ENCODE assay signal across 1 cellular context in genomic region chr12:50764861-50765324, GRCh38.
TF ChIP-seq lines count a peak whose summit lies in the region.

No MANE protein-coding gene starts in this region.

TF ChIP-seq in HepG2, 621 proteins besides CTCF, POLR2A, EP300 and RAD21 (continued from another document and continues in another):
- TF ChIP-seq TFE3 (CRISPR knock-in tag; IDR thresholded peaks at IDR 0.05), result no peak
- no peak for TF ChIP-seq ZNF33B (CRISPR knock-in tag; IDR thresholded peaks at IDR 0.05)
- TF ChIP-seq NFIC (IDR thresholded peaks at IDR 0.05; ENCODE audit: low read length), result 0 out of 2 replicates have a peak, but pooled peaks have one; percentile 34
- TF ChIP-seq MIXL1 (CRISPR knock-in tag; IDR thresholded peaks at IDR 0.05), result no peak
- peak; percentile 88; the same call in 1 of the 2 replicates for TF ChIP-seq NCOR1 (IDR thresholded peaks at IDR 0.05; ENCODE audit: borderline replicate concordance, low read length)
- peak; percentile 19; the same call in 1 of the 2 replicates for TF ChIP-seq FOSL2 (CRISPR knock-in tag; IDR thresholded peaks at IDR 0.05)
- TF ChIP-seq FOXK1 (CRISPR knock-in tag; IDR thresholded peaks at IDR 0.05; ENCODE audit: borderline replicate concordance, low read depth), result no peak
- TF ChIP-seq HES4 (CRISPR knock-in tag; IDR thresholded peaks at IDR 0.05; ENCODE audit: borderline replicate concordance), result no peak
- TF ChIP-seq GATA4 (IDR thresholded peaks at IDR 0.05; ENCODE audit: borderline replicate concordance, low read depth), result no peak
- TF ChIP-seq POLR2G (IDR thresholded peaks at IDR 0.05; ENCODE audit: low read depth, low read length), result 0 out of 2 replicates have a peak, but pooled peaks have one; percentile 8
- no peak for TF ChIP-seq ZNF10 (CRISPR knock-in tag; IDR thresholded peaks at IDR 0.05; ENCODE audit: borderline replicate concordance, low read depth)
- 0 out of 2 replicates have a peak, but pooled peaks have one; percentile 32 for TF ChIP-seq ZBTB3 (CRISPR knock-in tag; IDR thresholded peaks at IDR 0.05; ENCODE audit: borderline replicate concordance, low read depth)
- no peak for TF ChIP-seq SALL2 (CRISPR knock-in tag; IDR thresholded peaks at IDR 0.05)
- TF ChIP-seq KDM5A (IDR thresholded peaks at IDR 0.05; ENCODE audit: borderline replicate concordance, low read length), result peak; percentile 7; the same call in 1 of the 2 replicates
- TF ChIP-seq ZNF652 (CRISPR knock-in tag; IDR thresholded peaks at IDR 0.05; ENCODE audit: borderline replicate concordance, low read depth), result no peak
- TF ChIP-seq CBX5 (CRISPR knock-in tag; IDR thresholded peaks at IDR 0.05; ENCODE audit: borderline replicate concordance), result peak; percentile 17; the same call in 1 of the 2 replicates
- TF ChIP-seq ZNF670 (CRISPR knock-in tag; IDR thresholded peaks at IDR 0.05; ENCODE audit: borderline replicate concordance), result no peak
- TF ChIP-seq HHEX (CRISPR knock-in tag; IDR thresholded peaks at IDR 0.05), result no peak
- peak; percentile 58 for TF ChIP-seq SAP130 (CRISPR knock-in tag; IDR thresholded peaks at IDR 0.05; ENCODE audit: low read depth)
- no peak for TF ChIP-seq SOX6 (IDR thresholded peaks at IDR 0.05)
- TF ChIP-seq SOX6 (CRISPR knock-in tag; IDR thresholded peaks at IDR 0.05), result 0 out of 2 replicates have a peak, but pooled peaks have one; percentile 13
- TF ChIP-seq ZNF335 (CRISPR knock-in tag; IDR thresholded peaks at IDR 0.05), result 0 out of 2 replicates have a peak, but pooled peaks have one; percentile 11
- TF ChIP-seq SRF (IDR thresholded peaks at IDR 0.05; ENCODE audit: low read depth, low read length), result no peak
- TF ChIP-seq, protein P1, sequence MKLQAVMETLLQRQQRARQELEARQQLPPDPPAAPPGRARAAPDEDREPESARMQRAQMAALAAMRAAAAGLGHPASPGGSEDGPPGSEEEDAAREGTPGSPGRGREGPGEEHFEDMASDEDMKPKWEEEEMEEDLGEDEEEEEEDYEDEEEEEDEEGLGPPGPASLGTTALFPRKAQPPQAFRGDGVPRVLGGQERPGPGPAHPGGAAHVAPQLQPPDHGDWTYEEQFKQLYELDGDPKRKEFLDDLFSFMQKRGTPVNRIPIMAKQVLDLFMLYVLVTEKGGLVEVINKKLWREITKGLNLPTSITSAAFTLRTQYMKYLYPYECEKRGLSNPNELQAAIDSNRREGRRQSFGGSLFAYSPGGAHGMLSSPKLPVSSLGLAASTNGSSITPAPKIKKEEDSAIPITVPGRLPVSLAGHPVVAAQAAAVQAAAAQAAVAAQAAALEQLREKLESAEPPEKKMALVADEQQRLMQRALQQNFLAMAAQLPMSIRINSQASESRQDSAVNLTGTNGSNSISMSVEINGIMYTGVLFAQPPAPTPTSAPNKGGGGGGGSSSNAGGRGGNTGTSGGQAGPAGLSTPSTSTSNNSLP (IDR thresholded peaks at IDR 0.05; ENCODE audit: low read depth, low read length), result no peak; the same call in 1 of the 2 replicates
- peak; percentile 75 for TF ChIP-seq TCF7 (IDR thresholded peaks at IDR 0.05; ENCODE audit: low read depth)
- TF ChIP-seq, protein P2, sequence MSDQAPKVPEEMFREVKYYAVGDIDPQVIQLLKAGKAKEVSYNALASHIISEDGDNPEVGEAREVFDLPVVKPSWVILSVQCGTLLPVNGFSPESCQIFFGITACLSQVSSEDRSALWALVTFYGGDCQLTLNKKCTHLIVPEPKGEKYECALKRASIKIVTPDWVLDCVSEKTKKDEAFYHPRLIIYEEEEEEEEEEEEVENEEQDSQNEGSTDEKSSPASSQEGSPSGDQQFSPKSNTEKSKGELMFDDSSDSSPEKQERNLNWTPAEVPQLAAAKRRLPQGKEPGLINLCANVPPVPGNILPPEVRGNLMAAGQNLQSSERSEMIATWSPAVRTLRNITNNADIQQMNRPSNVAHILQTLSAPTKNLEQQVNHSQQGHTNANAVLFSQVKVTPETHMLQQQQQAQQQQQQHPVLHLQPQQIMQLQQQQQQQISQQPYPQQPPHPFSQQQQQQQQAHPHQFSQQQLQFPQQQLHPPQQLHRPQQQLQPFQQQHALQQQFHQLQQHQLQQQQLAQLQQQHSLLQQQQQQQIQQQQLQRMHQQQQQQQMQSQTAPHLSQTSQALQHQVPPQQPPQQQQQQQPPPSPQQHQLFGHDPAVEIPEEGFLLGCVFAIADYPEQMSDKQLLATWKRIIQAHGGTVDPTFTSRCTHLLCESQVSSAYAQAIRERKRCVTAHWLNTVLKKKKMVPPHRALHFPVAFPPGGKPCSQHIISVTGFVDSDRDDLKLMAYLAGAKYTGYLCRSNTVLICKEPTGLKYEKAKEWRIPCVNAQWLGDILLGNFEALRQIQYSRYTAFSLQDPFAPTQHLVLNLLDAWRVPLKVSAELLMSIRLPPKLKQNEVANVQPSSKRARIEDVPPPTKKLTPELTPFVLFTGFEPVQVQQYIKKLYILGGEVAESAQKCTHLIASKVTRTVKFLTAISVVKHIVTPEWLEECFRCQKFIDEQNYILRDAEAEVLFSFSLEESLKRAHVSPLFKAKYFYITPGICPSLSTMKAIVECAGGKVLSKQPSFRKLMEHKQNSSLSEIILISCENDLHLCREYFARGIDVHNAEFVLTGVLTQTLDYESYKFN (CRISPR knock-in tag; conservative IDR thresholded peaks at IDR 0.05), result 0 out of 2 replicates have a peak, but pooled peaks have one; percentile 19
- no peak for TF ChIP-seq SYNCRIP (IDR thresholded peaks at IDR 0.05; ENCODE audit: insufficient read depth, low read depth, low read length)
- no peak for TF ChIP-seq FOSL1 (CRISPR knock-in tag; IDR thresholded peaks at IDR 0.05; ENCODE audit: borderline replicate concordance)
- TF ChIP-seq ZNF501 (CRISPR knock-in tag; IDR thresholded peaks at IDR 0.05), result 0 out of 2 replicates have a peak, but pooled peaks have one; percentile 18
- no peak for TF ChIP-seq SALL1 (CRISPR knock-in tag; IDR thresholded peaks at IDR 0.05)
- TF ChIP-seq NFE2L2 (IDR thresholded peaks at IDR 0.05; ENCODE audit: low read length), result no peak
- no peak for TF ChIP-seq ARNTL (CRISPR knock-in tag; IDR thresholded peaks at IDR 0.05)
- TF ChIP-seq, protein P3, sequence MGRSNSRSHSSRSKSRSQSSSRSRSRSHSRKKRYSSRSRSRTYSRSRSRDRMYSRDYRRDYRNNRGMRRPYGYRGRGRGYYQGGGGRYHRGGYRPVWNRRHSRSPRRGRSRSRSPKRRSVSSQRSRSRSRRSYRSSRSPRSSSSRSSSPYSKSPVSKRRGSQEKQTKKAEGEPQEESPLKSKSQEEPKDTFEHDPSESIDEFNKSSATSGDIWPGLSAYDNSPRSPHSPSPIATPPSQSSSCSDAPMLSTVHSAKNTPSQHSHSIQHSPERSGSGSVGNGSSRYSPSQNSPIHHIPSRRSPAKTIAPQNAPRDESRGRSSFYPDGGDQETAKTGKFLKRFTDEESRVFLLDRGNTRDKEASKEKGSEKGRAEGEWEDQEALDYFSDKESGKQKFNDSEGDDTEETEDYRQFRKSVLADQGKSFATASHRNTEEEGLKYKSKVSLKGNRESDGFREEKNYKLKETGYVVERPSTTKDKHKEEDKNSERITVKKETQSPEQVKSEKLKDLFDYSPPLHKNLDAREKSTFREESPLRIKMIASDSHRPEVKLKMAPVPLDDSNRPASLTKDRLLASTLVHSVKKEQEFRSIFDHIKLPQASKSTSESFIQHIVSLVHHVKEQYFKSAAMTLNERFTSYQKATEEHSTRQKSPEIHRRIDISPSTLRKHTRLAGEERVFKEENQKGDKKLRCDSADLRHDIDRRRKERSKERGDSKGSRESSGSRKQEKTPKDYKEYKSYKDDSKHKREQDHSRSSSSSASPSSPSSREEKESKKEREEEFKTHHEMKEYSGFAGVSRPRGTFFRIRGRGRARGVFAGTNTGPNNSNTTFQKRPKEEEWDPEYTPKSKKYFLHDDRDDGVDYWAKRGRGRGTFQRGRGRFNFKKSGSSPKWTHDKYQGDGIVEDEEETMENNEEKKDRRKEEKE (IDR thresholded peaks at IDR 0.05), result no peak
- TF ChIP-seq CEBPG (CRISPR knock-in tag; IDR thresholded peaks at IDR 0.05), result peak; percentile 70
- TF ChIP-seq, protein P4, sequence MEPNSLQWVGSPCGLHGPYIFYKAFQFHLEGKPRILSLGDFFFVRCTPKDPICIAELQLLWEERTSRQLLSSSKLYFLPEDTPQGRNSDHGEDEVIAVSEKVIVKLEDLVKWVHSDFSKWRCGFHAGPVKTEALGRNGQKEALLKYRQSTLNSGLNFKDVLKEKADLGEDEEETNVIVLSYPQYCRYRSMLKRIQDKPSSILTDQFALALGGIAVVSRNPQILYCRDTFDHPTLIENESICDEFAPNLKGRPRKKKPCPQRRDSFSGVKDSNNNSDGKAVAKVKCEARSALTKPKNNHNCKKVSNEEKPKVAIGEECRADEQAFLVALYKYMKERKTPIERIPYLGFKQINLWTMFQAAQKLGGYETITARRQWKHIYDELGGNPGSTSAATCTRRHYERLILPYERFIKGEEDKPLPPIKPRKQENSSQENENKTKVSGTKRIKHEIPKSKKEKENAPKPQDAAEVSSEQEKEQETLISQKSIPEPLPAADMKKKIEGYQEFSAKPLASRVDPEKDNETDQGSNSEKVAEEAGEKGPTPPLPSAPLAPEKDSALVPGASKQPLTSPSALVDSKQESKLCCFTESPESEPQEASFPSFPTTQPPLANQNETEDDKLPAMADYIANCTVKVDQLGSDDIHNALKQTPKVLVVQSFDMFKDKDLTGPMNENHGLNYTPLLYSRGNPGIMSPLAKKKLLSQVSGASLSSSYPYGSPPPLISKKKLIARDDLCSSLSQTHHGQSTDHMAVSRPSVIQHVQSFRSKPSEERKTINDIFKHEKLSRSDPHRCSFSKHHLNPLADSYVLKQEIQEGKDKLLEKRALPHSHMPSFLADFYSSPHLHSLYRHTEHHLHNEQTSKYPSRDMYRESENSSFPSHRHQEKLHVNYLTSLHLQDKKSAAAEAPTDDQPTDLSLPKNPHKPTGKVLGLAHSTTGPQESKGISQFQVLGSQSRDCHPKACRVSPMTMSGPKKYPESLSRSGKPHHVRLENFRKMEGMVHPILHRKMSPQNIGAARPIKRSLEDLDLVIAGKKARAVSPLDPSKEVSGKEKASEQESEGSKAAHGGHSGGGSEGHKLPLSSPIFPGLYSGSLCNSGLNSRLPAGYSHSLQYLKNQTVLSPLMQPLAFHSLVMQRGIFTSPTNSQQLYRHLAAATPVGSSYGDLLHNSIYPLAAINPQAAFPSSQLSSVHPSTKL (CRISPR knock-in tag; IDR thresholded peaks at IDR 0.05), result no peak
- no peak for TF ChIP-seq AHDC1 (CRISPR knock-in tag; IDR thresholded peaks at IDR 0.05; ENCODE audit: borderline replicate concordance)
- no peak for TF ChIP-seq PLRG1 (conservative IDR thresholded peaks at IDR 0.05)
- TF ChIP-seq ZNF782 (CRISPR knock-in tag; IDR thresholded peaks at IDR 0.05; ENCODE audit: borderline replicate concordance), result no peak
- 0 out of 2 replicates have a peak, but pooled peaks have one; percentile 8 for TF ChIP-seq MEIS2 (CRISPR knock-in tag; IDR thresholded peaks at IDR 0.05)
- TF ChIP-seq, protein P5, sequence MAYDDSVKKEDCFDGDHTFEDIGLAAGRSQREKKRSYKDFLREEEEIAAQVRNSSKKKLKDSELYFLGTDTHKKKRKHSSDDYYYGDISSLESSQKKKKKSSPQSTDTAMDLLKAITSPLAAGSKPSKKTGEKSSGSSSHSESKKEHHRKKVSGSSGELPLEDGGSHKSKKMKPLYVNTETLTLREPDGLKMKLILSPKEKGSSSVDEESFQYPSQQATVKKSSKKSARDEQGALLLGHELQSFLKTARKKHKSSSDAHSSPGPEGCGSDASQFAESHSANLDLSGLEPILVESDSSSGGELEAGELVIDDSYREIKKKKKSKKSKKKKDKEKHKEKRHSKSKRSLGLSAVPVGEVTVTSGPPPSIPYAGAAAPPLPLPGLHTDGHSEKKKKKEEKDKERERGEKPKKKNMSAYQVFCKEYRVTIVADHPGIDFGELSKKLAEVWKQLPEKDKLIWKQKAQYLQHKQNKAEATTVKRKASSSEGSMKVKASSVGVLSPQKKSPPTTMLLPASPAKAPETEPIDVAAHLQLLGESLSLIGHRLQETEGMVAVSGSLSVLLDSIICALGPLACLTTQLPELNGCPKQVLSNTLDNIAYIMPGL (CRISPR knock-in tag; IDR thresholded peaks at IDR 0.05; ENCODE audit: borderline replicate concordance in 1 of 2, low read depth in 1 of 2), result peak in 1 of 2 experiments; percentile 74; a peak in 3 of 4 replicates
- no peak for TF ChIP-seq ZFP82 (CRISPR knock-in tag; IDR thresholded peaks at IDR 0.05; ENCODE audit: borderline replicate concordance)
